Comparison of ENCODE assay signal across 1 cellular context in genomic region chr6:148565321-148565926, GRCh38.
TF ChIP-seq lines count a peak whose summit lies in the region.

No MANE protein-coding gene starts in this region.

TF ChIP-seq in HepG2, 621 proteins besides CTCF, POLR2A, EP300 and RAD21 (continued from another document):
- TF ChIP-seq ZSCAN21 (CRISPR knock-in tag; IDR thresholded peaks at IDR 0.05; ENCODE audit: borderline replicate concordance), result no peak
